ENCODE assay signal across 8 cellular contexts in genomic region chr6:12956991-12957320, GRCh38.
DNase-seq lines count a peak whose midpoint lies in the region; ATAC-seq and TF ChIP-seq lines count a peak whose summit lies in the region.

No MANE protein-coding gene starts in this region.

- TF ChIP-seq CTCF in body of pancreas (IDR thresholded peaks at IDR 0.05) (no peak), type B pancreatic cell (conservative IDR thresholded peaks at IDR 0.05) (no peak)

- peak overlapping the region in 3 of 4 donors; percentile 73 to 84 (median 83) for H3K27ac ChIP-seq in body of pancreas
- no peak overlapping the region for H3K27ac ChIP-seq in mesendoderm (ENCODE audit: low read depth, low read length)

- H3K36me3 Mint-ChIP-seq in activated naive CD4-positive, alpha-beta T cell treated with anti-CD3 and anti-CD28 coated beads for 36 hours (ENCODE audit: low read depth) = no peaks in the 10 kb centered on the region
- no peaks in the 10 kb centered on the region for H3K36me3 Mint-ChIP-seq in type B pancreatic cell

- H3K4me3 Mint-ChIP-seq in activated naive CD4-positive, alpha-beta T cell treated with anti-CD3 and anti-CD28 coated beads for 36 hours = peak overlapping the region; percentile 66
- H3K4me3 Mint-ChIP-seq in type B pancreatic cell = peak overlapping the region; percentile 72

- H3K79me1 ChIP-seq in mesendoderm (ENCODE audit: low read length) = no peaks in the 10 kb centered on the region

- DNase-seq in activated naive CD4-positive, alpha-beta T cell treated with anti-CD3 and anti-CD28 coated beads for 36 hours = no peak
- no peak for DNase-seq in activated naive CD4-positive, alpha-beta T cell treated with Interleukin-2 at 50 U/mL for 16 hours
- DNase-seq in body of pancreas (no peak), mesendoderm (no peak), type B pancreatic cell (ENCODE audit: extremely low spot score, unreplicated experiment) (no peak), posterior cingulate gyrus (no peak), Ammon's horn (ENCODE audit: low spot score) (no peak)

- H3K4ac ChIP-seq in mesendoderm (ENCODE audit: low read depth, low read length) = no peak overlapping the region

- H3K4me3 ChIP-seq in body of pancreas (peak overlapping the region; percentile 20 to 44), mesendoderm (ENCODE audit: low read length) (no peak overlapping the region)

- no peak overlapping the region for H3K27ac Mint-ChIP-seq in activated naive CD4-positive, alpha-beta T cell treated with anti-CD3 and anti-CD28 coated beads for 36 hours
- no peak overlapping the region for H3K27ac Mint-ChIP-seq in type B pancreatic cell

- CTCF ChIA-PET in activated naive CD4-positive, alpha-beta T cell treated with anti-CD3 and anti-CD28 coated beads for 36 hours (lab: Charles Lee) = interaction anchor here (1.4 kb wide), 1 partner anchor 46 kb away, joined by 4 read pairs; no protein-coding TSS in a partner anchor

- ATAC-seq in body of pancreas (no peak), GM21447 (IDR thresholded peaks at IDR 0.05; ENCODE audit: unreplicated experiment) (no peak)

- H3K9me3 ChIP-seq in body of pancreas = no peaks in the 10 kb centered on the region

- H3K36me3 ChIP-seq in body of pancreas (replicated peaks in 1 of 2; ENCODE audit: insufficient read depth in 1 of 2, low read depth in 2 of 2) (no peaks in the 10 kb centered on the region), mesendoderm (ENCODE audit: control insufficient read depth, insufficient read depth, low read length) (no peaks in the 10 kb centered on the region)

- H2BK120ac ChIP-seq in mesendoderm (ENCODE audit: low read depth, low read length) = no peak overlapping the region

- no peaks in the 10 kb centered on the region for H3K9me3 Mint-ChIP-seq in activated naive CD4-positive, alpha-beta T cell treated with anti-CD3 and anti-CD28 coated beads for 36 hours
- H3K9me3 Mint-ChIP-seq in type B pancreatic cell = no peaks in the 10 kb centered on the region

- H3K56ac ChIP-seq in mesendoderm (ENCODE audit: low read length) = no peak overlapping the region

- no peak overlapping the region for H4K5ac ChIP-seq in mesendoderm (ENCODE audit: low read length)

- H3K4me1 ChIP-seq in body of pancreas (peaks cover 18% of the 10 kb centered on the region), mesendoderm (ENCODE audit: control insufficient read depth, low read depth, low read length) (peaks cover 11% of the 10 kb centered on the region)

- H3K27me3 Mint-ChIP-seq in activated naive CD4-positive, alpha-beta T cell treated with anti-CD3 and anti-CD28 coated beads for 36 hours (ENCODE audit: low read depth) = peaks cover 44% of the 10 kb centered on the region
- H3K27me3 Mint-ChIP-seq in type B pancreatic cell = peaks cover 72% of the 10 kb centered on the region

- no peak overlapping the region for H4K8ac ChIP-seq in mesendoderm (ENCODE audit: low read depth, low read length)

- no peak overlapping the region for H3K9ac ChIP-seq in mesendoderm (ENCODE audit: low read length)

- peaks cover 12% of the 10 kb centered on the region for H3K4me1 Mint-ChIP-seq in activated naive CD4-positive, alpha-beta T cell treated with anti-CD3 and anti-CD28 coated beads for 36 hours (ENCODE audit: low read depth)
- H3K4me1 Mint-ChIP-seq in type B pancreatic cell (ENCODE audit: unreplicated experiment) = peaks cover 30% of the 10 kb centered on the region

- H2BK15ac ChIP-seq in mesendoderm (replicated peaks; ENCODE audit: low read depth) = no peak overlapping the region

- peak overlapping the region; percentile 8 for H3K4me2 ChIP-seq in mesendoderm (ENCODE audit: low read length)

- no peak overlapping the region for H2BK5ac ChIP-seq in mesendoderm (ENCODE audit: low read length)

- no peaks in the 10 kb centered on the region for H3K79me2 ChIP-seq in mesendoderm (ENCODE audit: control insufficient read depth, insufficient read depth, low read length)

- WGBS in body of pancreas, 2 donors = 0 to 5% methylated on average over 5 to 6 of the region's 6 CpGs
- WGBS in mesendoderm (ENCODE audit: extremely low coverage, insufficient coverage, low lambda C conversion rate) = no CpG with 5 or more reads among the region's 6 CpGs

- H3K27me3 ChIP-seq in body of pancreas (no peaks in the 10 kb centered on the region), mesendoderm (ENCODE audit: insufficient read depth, low read length, poor library complexity) (no peaks in the 10 kb centered on the region)

- intact Hi-C loops in activated naive CD4-positive, alpha-beta T cell treated with anti-CD3 and anti-CD28 coated beads for 36 hours (cut with micrococcal nuclease) = no loop called here
- intact Hi-C loops in body of pancreas (cut with DNase I) = no loop called here
- intact Hi-C loops in posterior cingulate gyrus (cut with DNase I) = loop anchor here (2.0 to 5.0 kb wide), 2 partner anchors 55 to 346 kb away; no protein-coding TSS in a partner anchor

- H3K18ac ChIP-seq in mesendoderm (ENCODE audit: low read length) = peak overlapping the region; percentile 69

- H3K23ac ChIP-seq in mesendoderm (ENCODE audit: low read length) = no peak overlapping the region

- H2AK5ac ChIP-seq in mesendoderm (ENCODE audit: low read length) = no peak overlapping the region

- no peak for TF ChIP-seq POLR2A in body of pancreas (IDR thresholded peaks at IDR 0.05)
